11 cellular contexts compared by ENCODE assay signal in genomic region chr2:44707945-44708645, GRCh38.
DNase-seq lines count a peak whose midpoint lies in the region; FAIRE-seq and TF ChIP-seq lines count a peak whose summit lies in the region.
"Had no signal": no experiment of that assay in that cellular context is flagged by ENCODE, and none has a peak within 500 bp of the region (broad histone marks: within the 10 kb centered on the region; RNA-seq: fewer than 3 reads in every experiment).

No MANE protein-coding gene starts in this region.

- H3K9me3 ChIP-seq in vagina = no peaks in the 10 kb centered on the region

- peak overlapping the region; percentile 45 to 94 (median 90) for H3K27ac Mint-ChIP-seq in IgD-negative memory B cell

- peaks cover 4% of the 10 kb centered on the region for H3K36me3 Mint-ChIP-seq in IgD-negative memory B cell

- H3K27me3 Mint-ChIP-seq in IgD-negative memory B cell = no peaks in the 10 kb centered on the region
- H3K27me3 Mint-ChIP-seq: naive thymus-derived CD8-positive, alpha-beta T cell had no signal

- H3K9me3 Mint-ChIP-seq in IgD-negative memory B cell = no peaks in the 10 kb centered on the region
- H3K9me3 Mint-ChIP-seq: endodermal cell; naive thymus-derived CD8-positive, alpha-beta T cell had no signal

- intact Hi-C loops in vagina (cut with DNase I) = no loop called here

- no peak overlapping the region for H3K4me3 ChIP-seq in vagina

- H3K4me1 ChIP-seq in vagina = no peaks in the 10 kb centered on the region

- TF ChIP-seq POLR2A in vagina (IDR thresholded peaks at IDR 0.05) = no peak

- H3K36me3 ChIP-seq in vagina = no peaks in the 10 kb centered on the region

- no peak for FAIRE-seq in frontal cortex (lab: Jason Lieb, UNC)

- TF ChIP-seq CTCF in vagina (IDR thresholded peaks at IDR 0.05) = no peak

- peak; percentile 11 for DNase-seq in Daoy (ENCODE audit: low read depth)
- peak; percentile 73 for DNase-seq in NCI-H748 treated with DMSO at 0.1 percent for 48 hours (lab: John Stamatoyannopoulos, UW)
- DNase-seq in germinal center (ENCODE audit: low spot score) = peak; percentile 56
- no peak for DNase-seq in hippocampal formation (lab: John Stamatoyannopoulos, UW)
- no peak for DNase-seq in vagina (ENCODE audit: extremely low spot score in 2 of 2)
- no peak for DNase-seq in stimulated activated CD4-positive, alpha-beta T cell treated with anti-CD3 and anti-CD28 coated beads, Interleukin-15, amount 100 ng/mL, for 24 hours
- DNase-seq in frontal cortex (ENCODE audit: low spot score in 2 of 2) = no peak
- DNase-seq: activated CD4-positive, alpha-beta T cell treated with anti-CD3 and anti-CD28 coated beads, Interleukin-2, amount 50 U/mL, for 48 hours; endodermal cell; naive thymus-derived CD8-positive, alpha-beta T cell had no signal

- peak overlapping the region; percentile 76 to 92 (median 85) for H3K4me3 Mint-ChIP-seq in IgD-negative memory B cell
- H3K4me3 Mint-ChIP-seq: endodermal cell had no signal

- H3K27me3 ChIP-seq in vagina = no peaks in the 10 kb centered on the region

- H3K4me1 Mint-ChIP-seq in IgD-negative memory B cell = peaks cover 32 to 47% (median 45%) of the 10 kb centered on the region in 3 donors

- no peak overlapping the region for H3K27ac ChIP-seq in vagina

Comparison
In these comparisons a context has a peak if more than half of its experiments do, and no peak if none do; other contexts are left out.
1. DNase-seq: peak in Daoy (single experiment), NCI-H748 treated with DMSO at 0.1 percent for 48 hours (single experiment) and germinal center (single experiment); none in hippocampal formation (0 of 2), vagina (0 of 2), stimulated activated CD4-positive, alpha-beta T cell treated with anti-CD3 and anti-CD28 coated beads, Interleukin-15, amount 100 ng/mL, for 24 hours (single experiment) and frontal cortex (0 of 2).